ENCODE assay signal across 19 cellular contexts in genomic region chr2:36466135-36466534, GRCh38.
"Had no signal": no experiment of that assay in that cellular context is flagged by ENCODE, and none has a peak within 500 bp of the region (broad histone marks: within the 10 kb centered on the region; RNA-seq: fewer than 3 reads in every experiment).

No MANE protein-coding gene starts in this region.

- H3K9me3 Mint-ChIP-seq: activated CD4-positive, alpha-beta memory T cell treated with anti-CD3 and anti-CD28 coated beads, Interleukin-2, amount 10 ng/mL, durations not matched to agents 7 days and 5 days; activated naive CD4-positive, alpha-beta T cell treated with anti-CD3 and anti-CD28 coated beads for 36 hours; activated naive CD8-positive, alpha-beta T cell treated with anti-CD3 and anti-CD28 coated beads, Interleukin-2, amount 50 U/mL, for 24 hours; activated T-cell treated with anti-CD3 and anti-CD28 coated beads, Interleukin-2, amount 50 U/mL, for 24 hours; activated T-helper 2 cell treated with anti-CD3 and anti-CD28 coated beads, Interferon-gamma antibody, Interleukin-2, Interleukin-4, amounts not matched to agents 10 μg/mL and 5 μg/mL and 100 μg/mL, durations not matched to agents 14 hours and 24 hours and 36 hours; nephron had no signal

- H3K27me3 ChIP-seq: brain microvascular endothelial cell, heart right ventricle, thyroid gland had no signal

- H3K4me3 Mint-ChIP-seq: activated CD4-positive, alpha-beta memory T cell treated with anti-CD3 and anti-CD28 coated beads, Interleukin-2, amount 10 ng/mL, durations not matched to agents 7 days and 5 days; activated naive CD4-positive, alpha-beta T cell treated with anti-CD3 and anti-CD28 coated beads for 36 hours; activated naive CD8-positive, alpha-beta T cell treated with anti-CD3 and anti-CD28 coated beads, Interleukin-2, amount 50 U/mL, for 24 hours; activated T-cell treated with anti-CD3 and anti-CD28 coated beads, Interleukin-2, amount 50 U/mL, for 24 hours; nephron had no signal

- H3K27ac Mint-ChIP-seq: activated CD4-positive, alpha-beta memory T cell treated with anti-CD3 and anti-CD28 coated beads, Interleukin-2, amount 10 ng/mL, durations not matched to agents 7 days and 5 days; activated naive CD4-positive, alpha-beta T cell treated with anti-CD3 and anti-CD28 coated beads for 36 hours; activated naive CD8-positive, alpha-beta T cell treated with anti-CD3 and anti-CD28 coated beads, Interleukin-2, amount 50 U/mL, for 24 hours; activated T-cell treated with anti-CD3 and anti-CD28 coated beads, Interleukin-2, amount 50 U/mL, for 24 hours; activated T-helper 2 cell treated with anti-CD3 and anti-CD28 coated beads, Interferon-gamma antibody, Interleukin-2, Interleukin-4, amounts not matched to agents 10 μg/mL and 5 μg/mL and 100 μg/mL, durations not matched to agents 14 hours and 24 hours and 36 hours; nephron had no signal

- H3K4me1 Mint-ChIP-seq: activated CD4-positive, alpha-beta memory T cell treated with anti-CD3 and anti-CD28 coated beads, Interleukin-2, amount 10 ng/mL, durations not matched to agents 7 days and 5 days had no signal

- H3K36me3 ChIP-seq: thyroid gland had no signal

- H3K4me3 ChIP-seq: heart right ventricle, left ventricle myocardium inferior, thyroid gland had no signal

- H3K27ac ChIP-seq: brain microvascular endothelial cell, heart right ventricle, left ventricle myocardium inferior, thyroid gland had no signal

- H3K27me3 Mint-ChIP-seq: activated CD4-positive, alpha-beta memory T cell treated with anti-CD3 and anti-CD28 coated beads, Interleukin-2, amount 10 ng/mL, durations not matched to agents 7 days and 5 days; activated naive CD8-positive, alpha-beta T cell treated with anti-CD3 and anti-CD28 coated beads, Interleukin-2, amount 50 U/mL, for 24 hours; activated T-cell treated with anti-CD3 and anti-CD28 coated beads, Interleukin-2, amount 50 U/mL, for 24 hours had no signal

- DNase-seq: activated CD4-positive, alpha-beta memory T cell treated with anti-CD3 and anti-CD28 coated beads, Interleukin-2, amount 10 ng/mL, durations not matched to agents 7 days and 5 days; activated CD4-positive, alpha-beta T cell treated with anti-CD3 and anti-CD28 coated beads for 48 hours; activated CD4-positive, CD25-positive, alpha-beta regulatory T cell; activated naive CD4-positive, alpha-beta T cell treated with anti-CD3 and anti-CD28 coated beads for 36 hours; activated naive CD8-positive, alpha-beta T cell treated with anti-CD3 and anti-CD28 coated beads, Interleukin-2, amount 50 U/mL, for 24 hours; activated T-cell treated with anti-CD3 and anti-CD28 coated beads, Interleukin-2, amount 50 U/mL, for 24 hours; anterior cingulate cortex; brain microvascular endothelial cell; cortex of kidney; heart right ventricle; kidney glomerular epithelial cell; left ventricle myocardium inferior; mammary epithelial cell; midbrain; posterior cingulate gyrus; stimulated activated naive CD4-positive, alpha-beta T cell treated with Interleukin-2 at 50 U/mL for 16 hours; thyroid gland had no signal

- ATAC-seq: activated naive CD8-positive, alpha-beta T cell treated with anti-CD3 and anti-CD28 coated beads, Interleukin-2, amount 50 U/mL, for 24 hours; heart right ventricle had no signal

- H3K9me3 ChIP-seq: heart right ventricle, left ventricle myocardium inferior, thyroid gland had no signal
